21 cellular contexts compared by ENCODE assay signal in the genomic region with DNA sequence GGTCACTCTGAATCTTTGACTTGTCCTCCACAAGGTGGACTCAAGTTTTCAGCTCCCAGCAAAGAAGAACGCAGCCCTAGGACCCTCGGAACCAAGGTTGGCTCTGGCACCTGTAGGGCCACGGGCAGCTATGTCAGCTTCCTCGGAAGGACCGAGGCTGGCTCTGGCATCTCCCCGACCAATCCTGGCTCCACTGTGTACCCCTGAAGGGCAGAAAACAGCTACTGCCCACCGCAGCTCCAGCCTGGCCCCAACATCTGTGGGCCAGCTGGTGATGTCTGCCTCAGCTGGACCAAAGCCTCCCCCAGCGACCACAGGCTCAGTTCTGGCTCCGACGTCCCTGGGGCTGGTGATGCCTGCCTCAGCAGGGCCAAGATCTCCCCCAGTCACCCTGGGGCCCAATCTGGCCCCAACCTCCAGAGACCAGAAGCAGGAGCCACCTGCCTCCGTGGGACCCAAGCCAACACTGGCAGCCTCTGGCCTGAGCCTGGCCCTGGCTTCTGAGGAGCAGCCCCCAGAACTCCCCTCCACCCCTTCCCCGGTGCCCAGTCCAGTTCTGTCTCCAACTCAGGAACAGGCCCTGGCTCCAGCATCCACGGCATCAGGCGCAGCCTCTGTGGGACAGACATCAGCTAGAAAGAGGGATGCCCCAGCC. TPM values are rescaled to one million over a fixed set of nuclear protein-coding genes. Genes with fewer than 3 reads are reported as not detected.
"Had no signal": no experiment of that assay in that cellular context is flagged by ENCODE, and none has a peak within 500 bp of the region (broad histone marks: within the 10 kb centered on the region; RNA-seq: fewer than 3 reads in every experiment).

No MANE protein-coding gene starts in this region.

- H3K27ac ChIP-seq: heart right ventricle, right lobe of liver, skin epidermis, vagina had no signal

- H3K27ac Mint-ChIP-seq: activated CD4-positive, alpha-beta memory T cell treated with anti-CD3 and anti-CD28 coated beads, Interleukin-2, amount 10 ng/mL, durations not matched to agents 7 days and 5 days; activated naive CD4-positive, alpha-beta T cell treated with anti-CD3 and anti-CD28 coated beads, Interleukin-2, amount 10 ng/mL, durations not matched to agents 7 days and 5 days; nephron; stimulated activated memory B cell treated with anti-CD40 and anti-IgM and Interleukin-4, amounts not matched to agents 10 μg/mL and 1 μg/mL and 100 μg/mL, for 72 hours; type B pancreatic cell had no signal

- H3K9me3 ChIP-seq: heart right ventricle, right lobe of liver, vagina had no signal

- H3K4me1 Mint-ChIP-seq: activated CD4-positive, alpha-beta memory T cell treated with anti-CD3 and anti-CD28 coated beads, Interleukin-2, amount 10 ng/mL, durations not matched to agents 7 days and 5 days; activated naive CD4-positive, alpha-beta T cell treated with anti-CD3 and anti-CD28 coated beads, Interleukin-2, amount 10 ng/mL, durations not matched to agents 7 days and 5 days had no signal

- ATAC-seq: heart right ventricle; left lobe of liver; right lobe of liver; stimulated activated memory B cell treated with anti-CD40 and anti-IgM and Interleukin-4, amounts not matched to agents 10 μg/mL and 1 μg/mL and 100 μg/mL, for 72 hours had no signal

- DNase-seq: activated CD4-positive, alpha-beta memory T cell treated with anti-CD3 and anti-CD28 coated beads, Interleukin-2, amount 10 ng/mL, durations not matched to agents 7 days and 5 days; activated CD4-positive, alpha-beta T cell treated with anti-CD3 and anti-CD28 coated beads for 48 hours; activated effector memory CD4-positive, alpha-beta T cell treated with anti-CD3 and anti-CD28 coated beads, Interleukin-2, amount 50 U/mL, for 16 hours; activated naive CD4-positive, alpha-beta T cell treated with anti-CD3 and anti-CD28 coated beads, Interleukin-2, amount 10 ng/mL, durations not matched to agents 7 days and 5 days; amygdala; erythroblast; foreskin fibroblast; heart right ventricle; islet precursor cell; nucleus accumbens; right lobe of liver; stimulated activated CD4-positive, alpha-beta T cell treated with anti-CD3 and anti-CD28 coated beads, Interleukin-2, amount 100 ng/mL, for 24 hours had no signal

- H3K36me3 ChIP-seq: right lobe of liver, vagina had no signal

- H3K4me3 ChIP-seq: heart right ventricle, lung, right lobe of liver, skin epidermis, vagina had no signal

- H3K9me3 Mint-ChIP-seq: activated CD4-positive, alpha-beta memory T cell treated with anti-CD3 and anti-CD28 coated beads, Interleukin-2, amount 10 ng/mL, durations not matched to agents 7 days and 5 days; activated naive CD4-positive, alpha-beta T cell treated with anti-CD3 and anti-CD28 coated beads, Interleukin-2, amount 10 ng/mL, durations not matched to agents 7 days and 5 days; nephron; stimulated activated memory B cell treated with anti-CD40 and anti-IgM and Interleukin-4, amounts not matched to agents 10 μg/mL and 1 μg/mL and 100 μg/mL, for 72 hours; type B pancreatic cell had no signal

- H3K4me3 Mint-ChIP-seq: activated CD4-positive, alpha-beta memory T cell treated with anti-CD3 and anti-CD28 coated beads, Interleukin-2, amount 10 ng/mL, durations not matched to agents 7 days and 5 days; activated naive CD4-positive, alpha-beta T cell treated with anti-CD3 and anti-CD28 coated beads, Interleukin-2, amount 10 ng/mL, durations not matched to agents 7 days and 5 days; stimulated activated memory B cell treated with anti-CD40 and anti-IgM and Interleukin-4, amounts not matched to agents 10 μg/mL and 1 μg/mL and 100 μg/mL, for 72 hours had no signal

- H3K27me3 ChIP-seq: heart right ventricle, right lobe of liver, vagina had no signal

- H3K27me3 Mint-ChIP-seq: activated CD4-positive, alpha-beta memory T cell treated with anti-CD3 and anti-CD28 coated beads, Interleukin-2, amount 10 ng/mL, durations not matched to agents 7 days and 5 days had no signal

- H3K36me3 Mint-ChIP-seq: activated naive CD4-positive, alpha-beta T cell treated with anti-CD3 and anti-CD28 coated beads, Interleukin-2, amount 10 ng/mL, durations not matched to agents 7 days and 5 days; stimulated activated memory B cell treated with anti-CD40 and anti-IgM and Interleukin-4, amounts not matched to agents 10 μg/mL and 1 μg/mL and 100 μg/mL, for 72 hours; type B pancreatic cell had no signal

RNA-seq across cellular contexts. Expression of a gene that starts 2.2 kb away (rescaled TPM):
- total RNA-seq: activated CD4-positive, alpha-beta memory T cell treated with anti-CD3 and anti-CD28 coated beads, Interleukin-2, amount 10 ng/mL, durations not matched to agents 7 days and 5 days; T-helper 2 cell treated with Interferon-gamma antibody and Interleukin-4, amounts not matched to agents 100 ng/mL and 5 ng/mL, for 36 hours had no signal

RNA-seq across cellular contexts. Expression of a gene that starts 15.4 kb away (rescaled TPM):
- total RNA-seq: activated CD4-positive, alpha-beta memory T cell treated with anti-CD3 and anti-CD28 coated beads, Interleukin-2, amount 10 ng/mL, durations not matched to agents 7 days and 5 days; cerebellum; heart right ventricle; left lobe of liver; right lobe of liver; T-helper 2 cell treated with Interferon-gamma antibody and Interleukin-4, amounts not matched to agents 100 ng/mL and 5 ng/mL, for 36 hours had no signal
